Comparison of ENCODE assay signal across 7 cellular contexts in the genomic region with DNA sequence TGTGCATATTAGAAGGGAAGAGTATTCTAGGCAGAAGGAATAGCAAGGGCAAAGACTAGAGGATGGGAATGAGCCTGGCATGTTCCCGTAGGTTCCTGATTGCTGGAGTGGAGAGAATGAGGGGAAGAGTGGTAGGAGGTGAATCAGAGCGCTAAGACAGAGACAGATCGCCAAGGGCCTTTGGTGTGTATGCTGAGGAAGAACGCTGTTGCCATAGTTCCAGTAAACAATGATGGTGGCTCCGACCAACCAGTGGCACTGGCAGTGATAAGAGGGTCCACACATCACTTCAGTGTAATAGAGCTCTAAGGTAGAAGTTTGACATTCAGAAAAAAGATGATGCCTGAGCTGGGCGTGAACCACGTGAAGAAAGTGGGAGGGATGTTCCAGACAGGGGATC. TPM values are rescaled to one million over a fixed set of nuclear protein-coding genes. Genes with fewer than 3 reads are reported as not detected.
A peak's percentile ranks its signal among the peaks of the same experiment; 100 is the strongest.
DNase-seq lines count a peak whose midpoint lies in the region; ATAC-seq, FAIRE-seq and TF ChIP-seq lines count a peak whose summit lies in the region.
"Had no signal": no experiment of that assay in that cellular context is flagged by ENCODE, and none has a peak within 500 bp of the region (broad histone marks: within the 10 kb centered on the region; RNA-seq: fewer than 3 reads in every experiment).

No MANE protein-coding gene starts in this region.

- TF ChIP-seq CTCF in HepG2 (CRISPR knock-in tag; IDR thresholded peaks at IDR 0.05) (no peak), right lobe of liver (IDR thresholded peaks at IDR 0.05) (no peak), glutamatergic neuron (IDR thresholded peaks at IDR 0.05; ENCODE audit: partially characterized antibody, unreplicated experiment) (no peak)

- TF ChIP-seq POLR2A in HepG2 (IDR thresholded peaks at IDR 0.05; ENCODE audit: insufficient read depth in 1 of 2, low read depth in 2 of 2, low read length in 2 of 2) (no peak), right lobe of liver (IDR thresholded peaks at IDR 0.05) (no peak)

- intact Hi-C loops in HepG2 (cut with micrococcal nuclease; ENCODE audit: unreplicated experiment) (no loop called here), right lobe of liver (cut with DNase I) (no loop called here)

- peak overlapping the region; percentile 64; the same call in 1 of the 2 replicates for H3K9ac ChIP-seq in HepG2 (ENCODE audit: insufficient read depth, low read depth, low read length)

- H3K4me3 ChIP-seq in HepG2 (replicated peaks in 1 of 3; ENCODE audit: insufficient read depth in 1 of 3, low read depth in 2 of 3, low read length in 3 of 3): peak overlapping the region; percentile 54 to 75 (median 69); a peak in 4 of 6 replicates
- H3K4me3 ChIP-seq in right lobe of liver: peak overlapping the region in 1 of 3 donors; percentile 69

- H3K36me3 ChIP-seq in HepG2 (replicated peaks in 1 of 2; ENCODE audit: control insufficient read depth in 1 of 2, insufficient read depth in 2 of 2, low read length in 2 of 2) (no peaks in the 10 kb centered on the region; a peak in 1 of 5 replicates), right lobe of liver (peaks cover 0 to 5% (median 0%) of the 10 kb centered on the region in 4 donors)

- H3K27ac Mint-ChIP-seq in glutamatergic neuron (ENCODE audit: unreplicated experiment): peak overlapping the region; percentile 82

- peaks cover 2% of the 10 kb centered on the region for H3K9me3 Mint-ChIP-seq in glutamatergic neuron (ENCODE audit: unreplicated experiment)

- ATAC-seq in HepG2 (no peak), right lobe of liver (no peak), GM19324 (IDR thresholded peaks at IDR 0.05; ENCODE audit: low FRiP score, unreplicated experiment) (no peak), HG02678 (IDR thresholded peaks at IDR 0.05; ENCODE audit: unreplicated experiment) (no peak), HG02970 (IDR thresholded peaks at IDR 0.05; ENCODE audit: low FRiP score, unreplicated experiment) (no peak)

- H3K9me3 ChIP-seq in HepG2 (ENCODE audit: low read length) (no peaks in the 10 kb centered on the region), right lobe of liver (no peaks in the 10 kb centered on the region)

- H2AFZ ChIP-seq in HepG2 (ENCODE audit: low read length): no peak overlapping the region

- H3K4me1 ChIP-seq in HepG2 (ENCODE audit: insufficient read depth, low read length) (peaks cover 23% of the 10 kb centered on the region), right lobe of liver (peaks cover 0 to 4% (median 0%) of the 10 kb centered on the region in 4 donors)

- peaks cover 10% of the 10 kb centered on the region for H3K79me2 ChIP-seq in HepG2 (ENCODE audit: insufficient read depth, low read length)

- H3K4me1 Mint-ChIP-seq in glutamatergic neuron (ENCODE audit: low read depth, unreplicated experiment): peaks cover 5% of the 10 kb centered on the region

- H3K36me3 Mint-ChIP-seq in glutamatergic neuron (ENCODE audit: unreplicated experiment): no peaks in the 10 kb centered on the region

- FAIRE-seq in HepG2 (lab: Jason Lieb, UNC): no peak

- H3K27me3 ChIP-seq in HepG2 (ENCODE audit: control insufficient read depth in 1 of 2, insufficient read depth in 2 of 2, low read length in 2 of 2) (no peaks in the 10 kb centered on the region), right lobe of liver (no peaks in the 10 kb centered on the region)

- 89% methylated on average over 7 of the region's 7 CpGs for WGBS in HepG2 (ENCODE audit: low lambda C conversion rate)
- 84% methylated on average over 4 of the region's 7 CpGs for WGBS in right lobe of liver (ENCODE audit: insufficient coverage, low coverage, low lambda C conversion rate, missing lambda C conversion rate)

- TSS peak; percentile 69 for BruUV-seq in HepG2 (replicated peaks; lab: Mats Ljungman, UMichigan)

- CTCF ChIA-PET in HepG2 (lab: Yijun Ruan, JAX; ENCODE audit: low intra/inter-chr PET ratio, low total read pairs): no interaction called here

- TF ChIP-seq RAD21 in HepG2 (CRISPR knock-in tag; IDR thresholded peaks at IDR 0.05): no peak

- TF ChIP-seq EP300 in HepG2 (IDR thresholded peaks at IDR 0.05; ENCODE audit: low read depth in 2 of 2, low read length in 2 of 2) (no peak), HepG2 (CRISPR knock-in tag; IDR thresholded peaks at IDR 0.05; ENCODE audit: borderline replicate concordance) (no peak)

- H3K4me2 ChIP-seq in HepG2 (ENCODE audit: low read depth, low read length): peak overlapping the region; percentile 74

- in situ Hi-C loops in HepG2 (cut with HindIII; ENCODE audit: extremely low pct_ligation_motif_present, low pct_unique_long_range_greater_than_20kb): no loop called here

- peak overlapping the region; percentile 54 for H3K27ac ChIP-seq in HepG2 (ENCODE audit: extremely low read length, insufficient read depth, low read length)
- peak overlapping the region in 1 of 3 donors; percentile 73 for H3K27ac ChIP-seq in right lobe of liver

- H3K27me3 Mint-ChIP-seq in glutamatergic neuron (ENCODE audit: unreplicated experiment): peaks cover 2% of the 10 kb centered on the region

- peak overlapping the region; percentile 90 for H3K4me3 Mint-ChIP-seq in glutamatergic neuron (ENCODE audit: unreplicated experiment)

- H4K20me1 ChIP-seq in HepG2 (ENCODE audit: insufficient read depth, low read length): no peaks in the 10 kb centered on the region

- DNase-seq in HepG2 (ENCODE audit: low spot score) (no peak), right lobe of liver (no peak), glutamatergic neuron (no peak)
- DNase-seq: NCI-H446 treated with DMSO at 0.1 percent for 48 hours had no signal

- POLR2A ChIA-PET in HepG2 (lab: Yijun Ruan, JAX): interaction anchor here (1.6 to 3.1 kb wide), 3 partner anchors 10 to 34 kb away, joined by 5 to 28 read pairs (median 25); partner anchors contain the start of genes EBP and RBM3

RNA-seq across cellular contexts. Expression of gene TBC1D25, which starts 1.0 kb away (rescaled TPM):
- 3.2 and 3.5 TPM in 2 replicates for total RNA-seq in HepG2 (2016; rRNA removed; fragmentation: Illumina TruSeq; extraction: Trizol)
- 1.0 and 1.1 TPM in 2 replicates for total RNA-seq in HepG2 (2016; cell fraction: cytosol; rRNA removed; fragmentation: Illumina TruSeq; extraction: Trizol; ENCODE audit: low read depth)
- 3.4 and 3.6 TPM in 2 replicates for total RNA-seq in HepG2 (2016; cell fraction: insoluble cytoplasmic fraction; rRNA removed; fragmentation: Illumina TruSeq; extraction: Trizol)
- 5.5 and 6.0 TPM in 2 replicates for total RNA-seq in HepG2 (2016; cell fraction: membrane; rRNA removed; fragmentation: Illumina TruSeq; extraction: Trizol)
- total RNA-seq in HepG2 (2016; cell fraction: nucleus; rRNA removed; fragmentation: Illumina TruSeq; extraction: Trizol): 2.8 and 3.4 TPM in 2 replicates
- polyA plus RNA-seq in HepG2 (2011; rRNA removed): 4.7 and 6.0 TPM in 2 replicates
- polyA plus RNA-seq in HepG2 (2011; cell fraction: cytosol; rRNA removed): 4.6 TPM in 2 replicates
- polyA plus RNA-seq in HepG2 (2011; cell fraction: nucleus; rRNA removed): 16.8 and 21.5 TPM in 2 replicates
- 4.8 and 7.9 TPM in 2 replicates for polyA plus RNA-seq in HepG2 (2012)
- polyA plus RNA-seq in HepG2 (2016; cell fraction: cytosol; fragmentation: Illumina TruSeq; extraction: Trizol; ENCODE audit: low read depth): 2.1 and 2.3 TPM in 2 replicates
- polyA plus RNA-seq in HepG2 (2016; cell fraction: insoluble cytoplasmic fraction; fragmentation: Illumina TruSeq; extraction: Trizol; ENCODE audit: low read depth): 4.0 and 6.3 TPM in 2 replicates
- polyA plus RNA-seq in HepG2 (2016; cell fraction: membrane; fragmentation: Illumina TruSeq; extraction: Trizol; ENCODE audit: low read depth): 4.8 and 5.4 TPM in 2 replicates
- 11.5 and 15.0 TPM in 2 replicates for polyA plus RNA-seq in HepG2 (2016; cell fraction: nucleus; fragmentation: Illumina TruSeq; extraction: Trizol; ENCODE audit: insufficient read depth, low read depth)
- 10.9 and 19.7 TPM in 2 replicates for polyA minus RNA-seq in HepG2 (2011; rRNA and poly(A)+ RNA removed; ENCODE audit: low replicate concordance)
- 5.1 and 5.5 TPM in 2 replicates for polyA minus RNA-seq in HepG2 (2011; cell fraction: cytosol; rRNA and poly(A)+ RNA removed)
- polyA minus RNA-seq in HepG2 (2011; cell fraction: nucleus; rRNA and poly(A)+ RNA removed): 7.9 and 9.4 TPM in 2 replicates
- total RNA-seq in right lobe of liver: 1 to 10 TPM; 4.3 to 7.5 (median 5.6) TPM
- 34.3 TPM for total RNA-seq in glutamatergic neuron (ENCODE audit: unreplicated experiment)

RNA-seq across cellular contexts. Expression of gene EBP, which starts 18.9 kb away (rescaled TPM):
- total RNA-seq in HepG2 (2016; rRNA removed; fragmentation: Illumina TruSeq; extraction: Trizol): 162 and 260 TPM in 2 replicates
- 147 and 171 TPM in 2 replicates for total RNA-seq in HepG2 (2016; cell fraction: cytosol; rRNA removed; fragmentation: Illumina TruSeq; extraction: Trizol; ENCODE audit: low read depth)
- 146 and 274 TPM in 2 replicates for total RNA-seq in HepG2 (2016; cell fraction: insoluble cytoplasmic fraction; rRNA removed; fragmentation: Illumina TruSeq; extraction: Trizol)
- total RNA-seq in HepG2 (2016; cell fraction: membrane; rRNA removed; fragmentation: Illumina TruSeq; extraction: Trizol): 149 and 167 TPM in 2 replicates
- total RNA-seq in HepG2 (2016; cell fraction: nucleus; rRNA removed; fragmentation: Illumina TruSeq; extraction: Trizol): 182 and 206 TPM in 2 replicates
- 106 and 162 TPM in 2 replicates for polyA plus RNA-seq in HepG2 (2011; rRNA removed)
- polyA plus RNA-seq in HepG2 (2011; cell fraction: cytosol; rRNA removed): 168 and 176 TPM in 2 replicates
- 94.7 and 111 TPM in 2 replicates for polyA plus RNA-seq in HepG2 (2011; cell fraction: nucleus; rRNA removed)
- polyA plus RNA-seq in HepG2 (2012): 122 and 141 TPM in 2 replicates
- 138 and 157 TPM in 2 replicates for polyA plus RNA-seq in HepG2 (2016; cell fraction: cytosol; fragmentation: Illumina TruSeq; extraction: Trizol; ENCODE audit: low read depth)
- polyA plus RNA-seq in HepG2 (2016; cell fraction: insoluble cytoplasmic fraction; fragmentation: Illumina TruSeq; extraction: Trizol; ENCODE audit: low read depth): 129 and 142 TPM in 2 replicates
- 117 and 128 TPM in 2 replicates for polyA plus RNA-seq in HepG2 (2016; cell fraction: membrane; fragmentation: Illumina TruSeq; extraction: Trizol; ENCODE audit: low read depth)
- polyA plus RNA-seq in HepG2 (2016; cell fraction: nucleus; fragmentation: Illumina TruSeq; extraction: Trizol; ENCODE audit: insufficient read depth, low read depth): 318 and 347 TPM in 2 replicates
- 268 and 948 TPM in 2 replicates for polyA minus RNA-seq in HepG2 (2011; rRNA and poly(A)+ RNA removed; ENCODE audit: low replicate concordance)
- 59.2 and 70.4 TPM in 2 replicates for polyA minus RNA-seq in HepG2 (2011; cell fraction: cytosol; rRNA and poly(A)+ RNA removed)
- 25.6 and 30.3 TPM in 2 replicates for polyA minus RNA-seq in HepG2 (2011; cell fraction: nucleus; rRNA and poly(A)+ RNA removed)
- total RNA-seq in right lobe of liver: 100 to 1,000 TPM; 150 to 276 (median 225) TPM
- total RNA-seq in glutamatergic neuron (ENCODE audit: unreplicated experiment): 132 TPM

RNA-seq across cellular contexts. Expression of gene PORCN, which starts 31.7 kb away (rescaled TPM):
- total RNA-seq in HepG2 (2016; rRNA removed; fragmentation: Illumina TruSeq; extraction: Trizol): 2.6 and 3.9 TPM in 2 replicates
- total RNA-seq in HepG2 (2016; cell fraction: cytosol; rRNA removed; fragmentation: Illumina TruSeq; extraction: Trizol; ENCODE audit: low read depth): 2.7 and 3.7 TPM in 2 replicates
- total RNA-seq in HepG2 (2016; cell fraction: insoluble cytoplasmic fraction; rRNA removed; fragmentation: Illumina TruSeq; extraction: Trizol): 1.7 and 3.0 TPM in 2 replicates
- 4.4 and 5.2 TPM in 2 replicates for total RNA-seq in HepG2 (2016; cell fraction: membrane; rRNA removed; fragmentation: Illumina TruSeq; extraction: Trizol)
- 1.9 and 2.5 TPM in 2 replicates for total RNA-seq in HepG2 (2016; cell fraction: nucleus; rRNA removed; fragmentation: Illumina TruSeq; extraction: Trizol)
- polyA plus RNA-seq in HepG2 (2011; rRNA removed): 5.8 and 6.0 TPM in 2 replicates
- 4.1 and 6.5 TPM in 2 replicates for polyA plus RNA-seq in HepG2 (2011; cell fraction: cytosol; rRNA removed)
- 19.8 and 20.1 TPM in 2 replicates for polyA plus RNA-seq in HepG2 (2011; cell fraction: nucleus; rRNA removed)
- polyA plus RNA-seq in HepG2 (2012): 2.3 and 3.6 TPM in 2 replicates
- 3.8 and 3.9 TPM in 2 replicates for polyA plus RNA-seq in HepG2 (2016; cell fraction: cytosol; fragmentation: Illumina TruSeq; extraction: Trizol; ENCODE audit: low read depth)
- polyA plus RNA-seq in HepG2 (2016; cell fraction: insoluble cytoplasmic fraction; fragmentation: Illumina TruSeq; extraction: Trizol; ENCODE audit: low read depth): 2.5 and 3.3 TPM in 2 replicates
- polyA plus RNA-seq in HepG2 (2016; cell fraction: membrane; fragmentation: Illumina TruSeq; extraction: Trizol; ENCODE audit: low read depth): 4.6 and 5.1 TPM in 2 replicates
- 5.0 and 5.7 TPM in 2 replicates for polyA plus RNA-seq in HepG2 (2016; cell fraction: nucleus; fragmentation: Illumina TruSeq; extraction: Trizol; ENCODE audit: insufficient read depth, low read depth)
- 16.7 and 23.7 TPM in 2 replicates for polyA minus RNA-seq in HepG2 (2011; rRNA and poly(A)+ RNA removed; ENCODE audit: low replicate concordance)
- polyA minus RNA-seq in HepG2 (2011; cell fraction: cytosol; rRNA and poly(A)+ RNA removed): 1.7 and 2.0 TPM in 2 replicates
- 4.2 and 5.1 TPM in 2 replicates for polyA minus RNA-seq in HepG2 (2011; cell fraction: nucleus; rRNA and poly(A)+ RNA removed)
- 1 to 10 TPM; 1.7 to 6.1 (median 1.9) TPM for total RNA-seq in right lobe of liver
- 18.6 TPM for total RNA-seq in glutamatergic neuron (ENCODE audit: unreplicated experiment)

RNA-seq across cellular contexts. Expression of gene RBM3, which starts 33.8 kb away (rescaled TPM):
- total RNA-seq in HepG2 (2016; rRNA removed; fragmentation: Illumina TruSeq; extraction: Trizol): 182 and 239 TPM in 2 replicates
- 72.2 and 83.3 TPM in 2 replicates for total RNA-seq in HepG2 (2016; cell fraction: cytosol; rRNA removed; fragmentation: Illumina TruSeq; extraction: Trizol; ENCODE audit: low read depth)
- 186 and 267 TPM in 2 replicates for total RNA-seq in HepG2 (2016; cell fraction: insoluble cytoplasmic fraction; rRNA removed; fragmentation: Illumina TruSeq; extraction: Trizol)
- total RNA-seq in HepG2 (2016; cell fraction: membrane; rRNA removed; fragmentation: Illumina TruSeq; extraction: Trizol): 111 and 139 TPM in 2 replicates
- 96.1 and 99.4 TPM in 2 replicates for total RNA-seq in HepG2 (2016; cell fraction: nucleus; rRNA removed; fragmentation: Illumina TruSeq; extraction: Trizol)
- 109 and 123 TPM in 2 replicates for polyA plus RNA-seq in HepG2 (2011; rRNA removed)
- 78.5 and 83.5 TPM in 2 replicates for polyA plus RNA-seq in HepG2 (2011; cell fraction: cytosol; rRNA removed)
- polyA plus RNA-seq in HepG2 (2011; cell fraction: nucleus; rRNA removed): 120 and 154 TPM in 2 replicates
- 62.4 and 136 TPM in 2 replicates for polyA plus RNA-seq in HepG2 (2012)
- 83.2 and 86.4 TPM in 2 replicates for polyA plus RNA-seq in HepG2 (2016; cell fraction: cytosol; fragmentation: Illumina TruSeq; extraction: Trizol; ENCODE audit: low read depth)
- polyA plus RNA-seq in HepG2 (2016; cell fraction: insoluble cytoplasmic fraction; fragmentation: Illumina TruSeq; extraction: Trizol; ENCODE audit: low read depth): 284 and 351 TPM in 2 replicates
- 125 and 144 TPM in 2 replicates for polyA plus RNA-seq in HepG2 (2016; cell fraction: membrane; fragmentation: Illumina TruSeq; extraction: Trizol; ENCODE audit: low read depth)
- polyA plus RNA-seq in HepG2 (2016; cell fraction: nucleus; fragmentation: Illumina TruSeq; extraction: Trizol; ENCODE audit: insufficient read depth, low read depth): 196 and 214 TPM in 2 replicates
- polyA minus RNA-seq in HepG2 (2011; rRNA and poly(A)+ RNA removed; ENCODE audit: low replicate concordance): 139 and 240 TPM in 2 replicates
- polyA minus RNA-seq in HepG2 (2011; cell fraction: cytosol; rRNA and poly(A)+ RNA removed): 47.4 and 57.2 TPM in 2 replicates
- polyA minus RNA-seq in HepG2 (2011; cell fraction: nucleus; rRNA and poly(A)+ RNA removed): 163 and 176 TPM in 2 replicates
- total RNA-seq in right lobe of liver: 10 to 100 TPM; 14.7 to 69.0 (median 57.7) TPM
- total RNA-seq in glutamatergic neuron (ENCODE audit: unreplicated experiment): 294 TPM

RNA-seq across cellular contexts. Expression of gene WDR13, which starts 56.8 kb away (rescaled TPM):
- 19.3 and 28.7 TPM in 2 replicates for total RNA-seq in HepG2 (2016; rRNA removed; fragmentation: Illumina TruSeq; extraction: Trizol)
- total RNA-seq in HepG2 (2016; cell fraction: cytosol; rRNA removed; fragmentation: Illumina TruSeq; extraction: Trizol; ENCODE audit: low read depth): 23.0 and 33.2 TPM in 2 replicates
- total RNA-seq in HepG2 (2016; cell fraction: insoluble cytoplasmic fraction; rRNA removed; fragmentation: Illumina TruSeq; extraction: Trizol): 20.8 and 29.5 TPM in 2 replicates
- total RNA-seq in HepG2 (2016; cell fraction: membrane; rRNA removed; fragmentation: Illumina TruSeq; extraction: Trizol): 42.7 and 44.4 TPM in 2 replicates
- 15.9 and 18.0 TPM in 2 replicates for total RNA-seq in HepG2 (2016; cell fraction: nucleus; rRNA removed; fragmentation: Illumina TruSeq; extraction: Trizol)
- 37.1 and 52.7 TPM in 2 replicates for polyA plus RNA-seq in HepG2 (2011; rRNA removed)
- 31.9 and 50.0 TPM in 2 replicates for polyA plus RNA-seq in HepG2 (2011; cell fraction: cytosol; rRNA removed)
- 389 and 473 TPM in 2 replicates for polyA plus RNA-seq in HepG2 (2011; cell fraction: nucleus; rRNA removed)
- polyA plus RNA-seq in HepG2 (2012): 55.2 and 81.7 TPM in 2 replicates
- 21.0 and 24.5 TPM in 2 replicates for polyA plus RNA-seq in HepG2 (2016; cell fraction: cytosol; fragmentation: Illumina TruSeq; extraction: Trizol; ENCODE audit: low read depth)
- 20.4 and 20.7 TPM in 2 replicates for polyA plus RNA-seq in HepG2 (2016; cell fraction: insoluble cytoplasmic fraction; fragmentation: Illumina TruSeq; extraction: Trizol; ENCODE audit: low read depth)
- 28.5 and 34.5 TPM in 2 replicates for polyA plus RNA-seq in HepG2 (2016; cell fraction: membrane; fragmentation: Illumina TruSeq; extraction: Trizol; ENCODE audit: low read depth)
- polyA plus RNA-seq in HepG2 (2016; cell fraction: nucleus; fragmentation: Illumina TruSeq; extraction: Trizol; ENCODE audit: insufficient read depth, low read depth): 29.3 and 35.6 TPM in 2 replicates
- polyA minus RNA-seq in HepG2 (2011; rRNA and poly(A)+ RNA removed; ENCODE audit: low replicate concordance): 95.4 and 111 TPM in 2 replicates
- 39.0 and 46.7 TPM in 2 replicates for polyA minus RNA-seq in HepG2 (2011; cell fraction: cytosol; rRNA and poly(A)+ RNA removed)
- polyA minus RNA-seq in HepG2 (2011; cell fraction: nucleus; rRNA and poly(A)+ RNA removed): 36.2 and 42.4 TPM in 2 replicates
- total RNA-seq in right lobe of liver: 100 to 1,000 TPM in 2 of 6 experiments, 10 to 100 TPM in 4; 46.5 to 193 (median 80.8) TPM
- total RNA-seq in glutamatergic neuron (ENCODE audit: unreplicated experiment): 70.4 TPM
